In the genomic region with DNA sequence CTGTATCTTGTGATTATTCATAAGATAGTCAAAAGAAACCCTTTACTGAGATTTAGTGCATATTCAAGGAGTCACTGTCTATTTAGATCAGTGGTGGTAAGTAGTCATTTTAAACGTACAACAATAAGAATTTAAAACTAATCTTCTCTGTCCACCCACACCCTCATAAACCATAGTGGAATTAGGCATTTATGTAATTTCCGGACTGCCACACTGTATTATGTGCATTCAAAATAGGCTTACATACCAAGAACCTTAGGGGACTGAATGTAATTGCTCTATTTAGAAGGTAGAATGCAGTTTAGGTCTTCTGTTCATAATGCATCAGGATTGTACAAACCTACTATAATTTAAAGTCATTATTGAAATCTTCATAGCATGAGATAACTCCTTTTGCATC, we compare ENCODE assay signal across 20 cellular contexts.
"Had no signal": no experiment of that assay in that cellular context is flagged by ENCODE, and none has a peak within 500 bp of the region (broad histone marks: within the 10 kb centered on the region; RNA-seq: fewer than 3 reads in every experiment).

No MANE protein-coding gene starts in this region.

- H3K4me3 ChIP-seq: ascending aorta, coronary artery, psoas muscle, right atrium auricular region, transverse colon had no signal

- H3K27me3 ChIP-seq: ascending aorta, brain microvascular endothelial cell, right atrium auricular region, transverse colon had no signal

- H2AFZ ChIP-seq: parathyroid adenoma had no signal

- H3K36me3 ChIP-seq: ascending aorta, brain microvascular endothelial cell, right atrium auricular region, transverse colon had no signal

- H3K79me2 ChIP-seq: parathyroid adenoma had no signal

- H3K4me1 ChIP-seq: ascending aorta, parathyroid adenoma, psoas muscle, right atrium auricular region, transverse colon had no signal

- H3K9ac ChIP-seq: parathyroid adenoma had no signal

- H3K9me3 ChIP-seq: ascending aorta, psoas muscle, right atrium auricular region, transverse colon had no signal

- H3K27ac ChIP-seq: ascending aorta, brain microvascular endothelial cell, coronary artery, parathyroid adenoma, psoas muscle, right atrium auricular region, transverse colon had no signal

- DNase-seq: activated CD4-positive, alpha-beta T cell treated with anti-CD3 and anti-CD28 coated beads for 4 hours; activated CD4-positive, alpha-beta T cell treated with anti-CD3 and anti-CD28 coated beads, Interleukin-2, amount 50 U/mL, for 4 hours; activated naive CD4-positive, alpha-beta T cell; activated T-cell treated with anti-CD3 and anti-CD28 coated beads for 4 hours; activated T-cell treated with anti-CD3 and anti-CD28 coated beads, Interleukin-2, amount 50 U/mL, for 72 hours; brain microvascular endothelial cell; effector memory CD8-positive, alpha-beta T cell; erythroblast; hippocampal formation; left colon; naive thymus-derived CD4-positive, alpha-beta T cell; occipital lobe; psoas muscle; stimulated activated CD4-positive, alpha-beta T cell treated with anti-CD3 and anti-CD28 coated beads, Interleukin-2, amount 100 ng/mL, for 48 hours; stimulated activated naive CD4-positive, alpha-beta T cell treated with Interleukin-2 at 50 U/mL for 16 hours; transverse colon had no signal
